Comparison of ENCODE assay signal across 9 cellular contexts in the genomic region with DNA sequence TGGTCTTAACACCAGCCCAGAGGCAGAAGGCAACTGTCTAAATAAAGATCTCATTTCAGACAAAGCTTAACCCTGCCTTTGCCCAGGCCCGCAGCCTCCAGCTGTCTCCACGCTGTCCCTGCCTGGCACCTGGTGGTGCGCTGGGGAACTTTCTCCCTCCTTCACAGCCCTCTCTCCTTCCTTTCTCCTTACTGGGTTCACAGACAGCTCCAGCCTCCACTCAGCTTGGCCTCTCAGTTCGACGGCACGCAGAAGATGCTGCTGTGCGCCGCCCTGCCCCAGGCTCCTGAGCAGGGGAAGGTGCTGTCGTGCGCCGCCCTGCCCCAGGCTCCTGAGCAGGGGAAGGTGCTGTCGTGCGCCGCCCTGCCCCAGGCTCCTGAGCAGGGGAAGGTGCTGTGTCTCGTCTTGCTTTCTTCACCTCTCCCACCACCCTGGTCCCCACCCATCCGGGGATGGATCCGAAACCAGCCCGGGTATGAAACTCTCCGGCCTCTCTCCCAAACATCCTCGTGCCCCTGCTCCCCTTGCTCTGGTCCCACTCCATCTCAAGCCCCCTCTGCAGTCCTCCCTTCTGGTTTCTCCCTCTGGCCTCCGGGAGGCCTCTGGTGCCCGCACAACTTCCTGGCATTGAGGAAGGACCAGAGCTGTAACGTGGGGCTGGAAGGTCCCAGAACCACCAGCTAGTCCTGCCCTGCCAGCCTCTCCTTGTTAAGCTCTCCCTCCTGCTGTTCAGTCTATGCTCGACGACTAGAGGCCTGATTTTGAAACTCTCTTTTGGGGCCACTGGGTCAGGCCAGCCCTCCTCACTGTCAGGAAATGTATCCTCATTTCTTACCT. TPM values are rescaled to one million over a fixed set of nuclear protein-coding genes. Genes with fewer than 3 reads are reported as not detected.
A peak's percentile ranks its signal among the peaks of the same experiment; 100 is the strongest.
DNase-seq lines count a peak whose midpoint lies in the region; ATAC-seq and TF ChIP-seq lines count a peak whose summit lies in the region.
"Had no signal": no experiment of that assay in that cellular context is flagged by ENCODE, and none has a peak within 500 bp of the region (broad histone marks: within the 10 kb centered on the region; RNA-seq: fewer than 3 reads in every experiment).

No MANE protein-coding gene starts in this region.

- no peaks in the 10 kb centered on the region for H3K4me1 Mint-ChIP-seq in Calu3 (ENCODE audit: low read depth, unreplicated experiment)

- CTCF ChIA-PET in Calu3 (lab: Charles Lee) = interaction anchor here (1.1 to 3.1 kb wide), 2 partner anchors 9 to 119 kb away, joined by 3 to 17 read pairs; no protein-coding TSS in a partner anchor

- H3K4me3 ChIP-seq in astrocyte of the cerebellum (ENCODE audit: low read depth, low read length) = no peak overlapping the region
- H3K4me3 ChIP-seq: pancreas had no signal

- ATAC-seq in GM18505 (IDR thresholded peaks at IDR 0.05; ENCODE audit: unreplicated experiment) (no peak), HG03442 (IDR thresholded peaks at IDR 0.05; ENCODE audit: unreplicated experiment) (no peak)

- intact Hi-C loops in Calu3 (cut with micrococcal nuclease; ENCODE audit: unreplicated experiment) = loop anchor here (5.0 kb wide), 1 partner anchor 119 kb away; no protein-coding TSS in a partner anchor

- BruUV-seq in Calu3 (replicated peaks; lab: Mats Ljungman, UMichigan) = no TSS peak

- H3K9me3 Mint-ChIP-seq in Calu3 (ENCODE audit: low read depth, unreplicated experiment) = no peaks in the 10 kb centered on the region

- H3K27me3 Mint-ChIP-seq in Calu3 (ENCODE audit: unreplicated experiment) = peaks cover 72% of the 10 kb centered on the region

- H3K27ac Mint-ChIP-seq in Calu3 (ENCODE audit: unreplicated experiment) = no peak overlapping the region

- in situ Hi-C loops in astrocyte of the cerebellum (cut with HindIII; ENCODE audit: low sequenced_read_pairs) = loop anchor here (5.0 kb wide), 1 partner anchor 101 kb away; no protein-coding TSS in a partner anchor

- TF ChIP-seq CTCF in Calu3 (IDR thresholded peaks at IDR 0.05; ENCODE audit: unreplicated experiment) = no peak
- TF ChIP-seq CTCF in astrocyte of the cerebellum (IDR thresholded peaks at IDR 0.05; ENCODE audit: low read depth, low read length, missing control alignments) = peak; percentile 42

- H3K4me3 Mint-ChIP-seq in Calu3 (ENCODE audit: low read depth, unreplicated experiment) = no peak overlapping the region

- H3K36me3 Mint-ChIP-seq in Calu3 (ENCODE audit: insufficient read depth, unreplicated experiment) = no peaks in the 10 kb centered on the region

- peak; percentile 15 for DNase-seq in Calu3
- peak; percentile 56 for DNase-seq in NCI-H146 (lab: John Stamatoyannopoulos, UW)
- no peak for DNase-seq in astrocyte of the cerebellum (ENCODE audit: low read depth)
- DNase-seq in myocyte (ENCODE audit: low read depth) = peak; percentile 84
- DNase-seq in NOMO-1 treated with dmso at 0.1 percent for 144 hours (lab: John Stamatoyannopoulos, UW; ENCODE audit: unreplicated experiment) = no peak
- no peak for DNase-seq in stimulated activated CD4-positive, alpha-beta T cell treated with anti-CD3 and anti-CD28 coated beads, Interleukin-4, amount 100 ng/mL, for 1 hour

- TF ChIP-seq POLR2A in GM18505 (IDR thresholded peaks at IDR 0.05; ENCODE audit: borderline replicate concordance, extremely low read depth, insufficient read depth, insufficient read length) = no peak

RNA-seq across cellular contexts. Expression of a gene that starts 22.9 kb away (rescaled TPM):
- total RNA-seq in Calu3 (2022) (0.22 TPM in 1 of 2 replicates, not detected in the other), myocyte (173 and 229 TPM in 2 replicates)
- polyA plus RNA-seq in myocyte (2012) = 101 TPM

Comparison
In these comparisons a context has a peak if more than half of its experiments do, and no peak if none do; other contexts are left out.
1. DNase-seq: peak in Calu3 (single experiment), NCI-H146 (single experiment) and myocyte (single experiment); none in astrocyte of the cerebellum (single experiment), NOMO-1 treated with dmso at 0.1 percent for 144 hours (single experiment) and stimulated activated CD4-positive, alpha-beta T cell treated with anti-CD3 and anti-CD28 coated beads, Interleukin-4, amount 100 ng/mL, for 1 hour (single experiment).
2. RNA of a gene that starts 22.9 kb away (total RNA-seq): 173 to 229 TPM in myocyte; 0.22 TPM in Calu3; every median in the first group is over 100 times any median in the second.